ENCODE assay signal across 16 cellular contexts in the genomic region with DNA sequence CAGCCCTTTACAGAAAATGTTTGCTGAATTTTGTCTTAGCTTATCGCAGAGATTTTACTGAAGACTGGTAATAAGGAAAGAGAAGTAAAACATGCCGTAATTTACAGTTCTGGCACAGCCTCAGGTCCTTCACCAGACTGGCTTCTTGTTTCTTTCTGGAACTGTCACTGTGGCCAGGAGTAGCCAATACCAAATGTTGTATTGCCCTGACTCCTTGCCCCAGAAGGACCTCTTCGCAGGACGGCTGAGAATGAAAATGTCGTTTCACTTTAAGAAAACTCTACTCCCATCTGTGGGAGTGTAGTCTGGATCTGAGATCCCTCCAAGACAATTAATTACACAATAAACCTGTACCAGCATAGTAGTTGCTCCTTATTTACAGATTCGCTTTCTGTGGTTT.
"Had no signal": no experiment of that assay in that cellular context is flagged by ENCODE, and none has a peak within 500 bp of the region (broad histone marks: within the 10 kb centered on the region; RNA-seq: fewer than 3 reads in every experiment).

No MANE protein-coding gene starts in this region.

- H3K36me3 ChIP-seq: stomach, thoracic aorta had no signal

- H3K9me3 ChIP-seq: stomach, thoracic aorta had no signal

- H3K9me3 Mint-ChIP-seq: activated naive CD4-positive, alpha-beta T cell treated with anti-CD3 and anti-CD28 coated beads, Interleukin-2, amount 10 ng/mL, durations not matched to agents 7 days and 5 days; activated T-helper 2 cell treated with anti-CD3 and anti-CD28 coated beads, Interferon-gamma antibody, Interleukin-2, Interleukin-4, amounts not matched to agents 10 μg/mL and 5 μg/mL and 100 μg/mL, durations not matched to agents 14 hours and 24 hours and 36 hours had no signal

- H3K4me1 Mint-ChIP-seq: activated naive CD4-positive, alpha-beta T cell treated with anti-CD3 and anti-CD28 coated beads, Interleukin-2, amount 10 ng/mL, durations not matched to agents 7 days and 5 days; naive thymus-derived CD8-positive, alpha-beta T cell had no signal

- H3K36me3 Mint-ChIP-seq: activated naive CD4-positive, alpha-beta T cell treated with anti-CD3 and anti-CD28 coated beads, Interleukin-2, amount 10 ng/mL, durations not matched to agents 7 days and 5 days; naive thymus-derived CD8-positive, alpha-beta T cell had no signal

- H3K27ac Mint-ChIP-seq: activated naive CD4-positive, alpha-beta T cell treated with anti-CD3 and anti-CD28 coated beads, Interleukin-2, amount 10 ng/mL, durations not matched to agents 7 days and 5 days; activated T-helper 2 cell treated with anti-CD3 and anti-CD28 coated beads, Interferon-gamma antibody, Interleukin-2, Interleukin-4, amounts not matched to agents 10 μg/mL and 5 μg/mL and 100 μg/mL, durations not matched to agents 14 hours and 24 hours and 36 hours; immature natural killer cell; naive thymus-derived CD8-positive, alpha-beta T cell; progenitor cell of endocrine pancreas had no signal

- H3K4me1 ChIP-seq: stomach had no signal

- ATAC-seq: naive thymus-derived CD8-positive, alpha-beta T cell had no signal

- H3K4me3 Mint-ChIP-seq: activated naive CD4-positive, alpha-beta T cell treated with anti-CD3 and anti-CD28 coated beads, Interleukin-2, amount 10 ng/mL, durations not matched to agents 7 days and 5 days; immature natural killer cell; naive thymus-derived CD8-positive, alpha-beta T cell had no signal

- H3K4me3 ChIP-seq: coronary artery, lung, stomach, thoracic aorta had no signal

- H3K27me3 Mint-ChIP-seq: activated naive CD4-positive, alpha-beta T cell treated with anti-CD3 and anti-CD28 coated beads, Interleukin-2, amount 10 ng/mL, durations not matched to agents 7 days and 5 days; progenitor cell of endocrine pancreas had no signal

- H3K27me3 ChIP-seq: stomach had no signal

- DNase-seq: activated CD4-positive, alpha-beta T cell treated with anti-CD3 and anti-CD28 coated beads, Interleukin-2, amount 50 U/mL, for 1 hour; activated CD4-positive, CD25-positive, alpha-beta regulatory T cell; activated naive CD4-positive, alpha-beta T cell treated with anti-CD3 and anti-CD28 coated beads, Interleukin-2, amount 10 ng/mL, durations not matched to agents 7 days and 5 days; caudate nucleus; effector CD8-positive, alpha-beta T cell; immature natural killer cell; naive thymus-derived CD8-positive, alpha-beta T cell; nucleus accumbens; stimulated activated CD4-positive, alpha-beta T cell treated with anti-CD3 and anti-CD28 coated beads, Interleukin-4, amount 100 ng/mL, for 4 hours; stomach; T-helper 2 cell had no signal
